In genomic region chr5:127846884-127847283, GRCh38 we compare ENCODE assay signal across 20 cellular contexts.
"Had no signal": no experiment of that assay in that cellular context is flagged by ENCODE, and none has a peak within 500 bp of the region (broad histone marks: within the 10 kb centered on the region; RNA-seq: fewer than 3 reads in every experiment).

No MANE protein-coding gene starts in this region.

- H3K4me3 ChIP-seq: coronary artery, left lung, ovary, psoas muscle, sigmoid colon, stomach, thyroid gland had no signal

- H3K9me3 ChIP-seq: left lung, ovary, psoas muscle, sigmoid colon, stomach, thyroid gland had no signal

- H3K36me3 ChIP-seq: left lung, ovary, sigmoid colon, stomach, thyroid gland had no signal

- ATAC-seq: effector memory CD8-positive, alpha-beta T cell; left cardiac atrium; left lung; naive thymus-derived CD8-positive, alpha-beta T cell; psoas muscle; right cardiac atrium; stimulated activated effector memory CD8-positive, alpha-beta T cell treated with anti-CD3 and anti-CD28 coated beads, Interleukin-12 subunit alpha, Interleukin-12 subunit beta, amount 100 ng/mL, for 72 hours had no signal

- DNase-seq: dermis blood vessel endothelial cell; effector memory CD8-positive, alpha-beta T cell; hypothalamus; left cardiac atrium; left lung; naive thymus-derived CD8-positive, alpha-beta T cell; nephron progenitor cell; nucleus accumbens; ovary; posterior cingulate gyrus; psoas muscle; right cardiac atrium; sigmoid colon; stimulated activated CD4-positive, alpha-beta T cell treated with anti-CD3 and anti-CD28 coated beads, Interleukin-2, amount 100 ng/mL, for 24 hours; stimulated activated CD4-positive, alpha-beta T cell treated with anti-CD3 and anti-CD28 coated beads, Interleukin-4, amount 100 ng/mL, for 24 hours; stimulated activated naive CD4-positive, alpha-beta T cell treated with Interleukin-2 at 50 U/mL for 16 hours; stomach; thyroid gland had no signal

- H3K27me3 ChIP-seq: left lung, ovary, sigmoid colon, stomach, thyroid gland had no signal

- H3K4me1 ChIP-seq: left lung, psoas muscle, thyroid gland had no signal

- H3K27ac ChIP-seq: coronary artery, left lung, ovary, psoas muscle, sigmoid colon, thyroid gland had no signal
